ENCODE assay signal across 19 cellular contexts in the genomic region with DNA sequence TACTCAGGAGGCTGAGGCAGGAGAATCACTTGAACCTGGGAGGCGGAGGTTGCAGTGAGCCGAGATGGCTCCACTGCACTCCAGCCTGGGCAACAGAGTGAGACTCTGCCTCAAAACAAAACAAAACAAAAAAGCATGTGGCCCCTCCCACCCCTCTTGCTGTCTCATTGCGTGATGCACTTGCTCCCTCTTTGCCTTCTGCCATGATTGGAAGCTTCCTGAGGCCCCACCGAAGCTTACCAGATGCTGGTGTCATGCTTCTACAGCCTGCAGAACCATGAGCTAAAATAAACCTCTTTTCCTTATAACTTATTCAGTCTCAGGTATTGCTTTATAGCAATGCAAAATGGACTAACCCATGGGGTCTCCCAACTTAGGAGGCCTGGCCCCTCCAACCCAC. TPM values are rescaled to one million over a fixed set of nuclear protein-coding genes. Genes with fewer than 3 reads are reported as not detected.
"Had no signal": no experiment of that assay in that cellular context is flagged by ENCODE, and none has a peak within 500 bp of the region (broad histone marks: within the 10 kb centered on the region; RNA-seq: fewer than 3 reads in every experiment).

No MANE protein-coding gene starts in this region.

RNA-seq across cellular contexts. Expression of a gene that starts 26.8 kb away (rescaled TPM):
- total RNA-seq: activated naive CD4-positive, alpha-beta T cell treated with anti-CD3 and anti-CD28 coated beads for 36 hours; activated naive CD4-positive, alpha-beta T cell treated with anti-CD3 and anti-CD28 coated beads, Interleukin-2, amount 50 U/mL, for 72 hours; activated naive CD8-positive, alpha-beta T cell treated with anti-CD3 and anti-CD28 coated beads for 36 hours; activated naive CD8-positive, alpha-beta T cell treated with anti-CD3 and anti-CD28 coated beads, Interleukin-2, amount 10 ng/mL, durations not matched to agents 7 days and 5 days; activated T-cell treated with anti-CD3 and anti-CD28 coated beads, Interleukin-2, amount 50 U/mL, for 4 hours; activated T-cell treated with anti-CD3 and anti-CD28 coated beads, Interleukin-2, amount 50 U/mL, for 72 hours; activated T-helper 1 cell treated with anti-CD3 and anti-CD28 coated beads, Interleukin-12 subunit alpha, Interleukin-12 subunit beta, Interleukin-2, Interleukin-4 antibody, amounts not matched to agents 30 ng/mL and 10 ng/mL and 1 ng/mL, durations not matched to agents 14 hours and 24 hours and 36 hours; activated T-helper 17 cell treated with anti-CD3 and anti-CD28 coated beads, Interleukin-2, amount 50 U/mL, for 72 hours; activated T-helper 2 cell treated with anti-CD3 and anti-CD28 coated beads, Interferon-gamma antibody, Interleukin-2, Interleukin-4, amounts not matched to agents 10 μg/mL and 5 μg/mL and 100 μg/mL, durations not matched to agents 14 hours and 24 hours and 36 hours; adrenal gland; aorta; ascending aorta; body of pancreas; breast epithelium; bronchial epithelial cell; cerebellum; chondrocyte had no signal
- polyA plus RNA-seq: adipose tissue, aorta, cardiac muscle cell had no signal
